Comparison of ENCODE assay signal across 8 cellular contexts in genomic region chr17:14299261-14300093, GRCh38. TPM values are rescaled to one million over a fixed set of nuclear protein-coding genes. Genes with fewer than 3 reads are reported as not detected.
DNase-seq lines count a peak whose midpoint lies in the region; ATAC-seq and TF ChIP-seq lines count a peak whose summit lies in the region.

No MANE protein-coding gene starts in this region.

- TF ChIP-seq CTCF in CD8-positive, alpha-beta T cell (IDR thresholded peaks at IDR 0.05): no peak
- TF ChIP-seq CTCF in cardiac fibroblast (IDR thresholded peaks at IDR 0.05; ENCODE audit: low read depth, low read length): no peak
- TF ChIP-seq CTCF in tibial nerve (IDR thresholded peaks at IDR 0.05): no peak
- TF ChIP-seq CTCF in RWPE1 (conservative IDR thresholded peaks at IDR 0.05; ENCODE audit: low read depth): no peak

- DNase-seq in CD8-positive, alpha-beta T cell: peak in 5 of 7 experiments; percentile 28 to 67 (median 51)
- DNase-seq in SJCRH30: peak; percentile 45 to 47
- DNase-seq in cardiac fibroblast (ENCODE audit: low read depth in 2 of 2): peak; percentile 58 to 69
- DNase-seq in memory B cell (ENCODE audit: low spot score in 2 of 2): peak in 1 of 2 donors; percentile 36
- DNase-seq in tibial nerve (ENCODE audit: low spot score in 2 of 2): no peak
- no peak for DNase-seq in RWPE1 (ENCODE audit: low spot score)
- DNase-seq in dedifferentiated amniotic fluid mesenchymal stem cell (ENCODE audit: extremely low spot score): no peak

- H3K36me3 Mint-ChIP-seq in CD8-positive, alpha-beta T cell: peaks cover 10% of the 10 kb centered on the region
- no peaks in the 10 kb centered on the region for H3K36me3 Mint-ChIP-seq in memory B cell

- no peak overlapping the region for H3K27ac ChIP-seq in CD8-positive, alpha-beta T cell (ENCODE audit: low read depth, low read length)
- H3K27ac ChIP-seq in SJCRH30: no peak overlapping the region
- no peak overlapping the region for H3K27ac ChIP-seq in tibial nerve
- H3K27ac ChIP-seq in RWPE1: no peak overlapping the region

- no peak for TF ChIP-seq EP300 in tibial nerve (IDR thresholded peaks at IDR 0.05)

- H3K4me1 ChIP-seq in CD8-positive, alpha-beta T cell (ENCODE audit: insufficient read depth, low read length): peaks cover 44% of the 10 kb centered on the region
- no peaks in the 10 kb centered on the region for H3K4me1 ChIP-seq in SJCRH30
- H3K4me1 ChIP-seq in tibial nerve: peaks cover 0 to 78% (median 29%) of the 10 kb centered on the region in 4 donors

- peaks cover 23% of the 10 kb centered on the region for H3K27me3 ChIP-seq in CD8-positive, alpha-beta T cell (ENCODE audit: insufficient read depth, low read length)
- H3K27me3 ChIP-seq in SJCRH30 (no peaks in the 10 kb centered on the region), tibial nerve (peaks cover 3 to 98% of the 10 kb centered on the region in 2 donors)

- H3K9me3 ChIP-seq in CD8-positive, alpha-beta T cell (ENCODE audit: low read length): no peaks in the 10 kb centered on the region
- H3K9me3 ChIP-seq in SJCRH30 (replicated peaks) (no peaks in the 10 kb centered on the region), tibial nerve (no peaks in the 10 kb centered on the region)

- H3K4me1 Mint-ChIP-seq in CD8-positive, alpha-beta T cell (ENCODE audit: low read depth): peaks cover 50% of the 10 kb centered on the region
- H3K4me1 Mint-ChIP-seq in memory B cell: peaks cover 24% of the 10 kb centered on the region

- H3K36me3 ChIP-seq in CD8-positive, alpha-beta T cell (ENCODE audit: insufficient read depth, low read length): no peaks in the 10 kb centered on the region
- H3K36me3 ChIP-seq in SJCRH30: no peaks in the 10 kb centered on the region
- no peaks in the 10 kb centered on the region for H3K36me3 ChIP-seq in tibial nerve

- CTCF ChIA-PET in CD8-positive, alpha-beta T cell (lab: Charles Lee): interaction anchor here (1.0 to 2.8 kb wide), 9 partner anchors 29 to 627 kb away, joined by 3 to 10 read pairs (median 4); no protein-coding TSS in a partner anchor
- CTCF ChIA-PET in RWPE1 (lab: Yijun Ruan, JAX): interaction anchor here (0.7 to 1.0 kb wide), 3 partner anchors 229 to 838 kb away, joined by 3 to 6 read pairs (median 3); no protein-coding TSS in a partner anchor

- peaks cover 43% of the 10 kb centered on the region for H3K27me3 Mint-ChIP-seq in CD8-positive, alpha-beta T cell (ENCODE audit: low read depth)
- H3K27me3 Mint-ChIP-seq in memory B cell: peaks cover 33% of the 10 kb centered on the region

- intact Hi-C loops in CD8-positive, alpha-beta T cell (cut with DNase I, micrococcal nuclease): loop anchor here (1.0 to 10.0 kb wide), 9 partner anchors 10 to 1282 kb away; partner anchors contain the start of gene ELAC2 (in 2 of the 2)

- H3K4me3 ChIP-seq in CD8-positive, alpha-beta T cell (ENCODE audit: low read depth, low read length): peak overlapping the region; percentile 80
- peak overlapping the region; percentile 68 for H3K4me3 ChIP-seq in SJCRH30
- peak overlapping the region; percentile 37 to 52 for H3K4me3 ChIP-seq in cardiac fibroblast (replicated peaks in 1 of 2; ENCODE audit: low read depth in 2 of 2, low read length in 2 of 2)
- peak overlapping the region in 3 of 4 donors; percentile 1 to 59 (median 22) for H3K4me3 ChIP-seq in tibial nerve

- H3K4me3 Mint-ChIP-seq in CD8-positive, alpha-beta T cell: peak overlapping the region; percentile 97
- H3K4me3 Mint-ChIP-seq in memory B cell: peak overlapping the region; percentile 64

- H3K9me3 Mint-ChIP-seq in CD8-positive, alpha-beta T cell: no peaks in the 10 kb centered on the region
- H3K9me3 Mint-ChIP-seq in memory B cell: peaks cover 3% of the 10 kb centered on the region

- ATAC-seq in CD8-positive, alpha-beta T cell: no peak
- no peak for ATAC-seq in memory B cell (ENCODE audit: low read depth)
- no peak for ATAC-seq in GM21360 (IDR thresholded peaks at IDR 0.05; ENCODE audit: unreplicated experiment)

- WGBS in tibial nerve, 2 donors: 2 to 4% methylated on average over 38 to 49 of the region's 52 CpGs

- TF ChIP-seq POLR2A in tibial nerve (IDR thresholded peaks at IDR 0.05): no peak

- POLR2A ChIA-PET in CD8-positive, alpha-beta T cell (lab: Charles Lee): interaction anchor here (1.4 to 5.2 kb wide), 2 partner anchors 100 to 516 kb away, joined by 3 to 74 read pairs; no protein-coding TSS in a partner anchor
- POLR2A ChIA-PET in RWPE1 (lab: Yijun Ruan, JAX; ENCODE audit: low non-redundant PET): no interaction called here

- H3K27ac Mint-ChIP-seq in CD8-positive, alpha-beta T cell: peak overlapping the region; percentile 50
- peak overlapping the region; percentile 53 for H3K27ac Mint-ChIP-seq in memory B cell

RNA-seq across cellular contexts. Expression of gene HS3ST3B1, which starts 1.4 kb away (rescaled TPM):
- total RNA-seq in CD8-positive, alpha-beta T cell: 1 to 10 TPM; 8.1 to 8.4 TPM
- total RNA-seq in SJCRH30 (2014; rRNA removed; shearing (Covaris generic)): 41.5 and 44.8 TPM in 2 replicates
- 1 to 10 TPM in 2 of 4 donors, under 1 TPM in 2; 0.39 to 1.1 (median 0.97) TPM for total RNA-seq in tibial nerve

Comparison
In these comparisons a context has a peak if more than half of its experiments do, and no peak if none do; other contexts are left out.
1. DNase-seq: peak in CD8-positive, alpha-beta T cell (5 of 7), SJCRH30 (2 of 2) and cardiac fibroblast (2 of 2); none in tibial nerve (0 of 2), RWPE1 (single experiment) and dedifferentiated amniotic fluid mesenchymal stem cell (single experiment).
2. H3K4me3 ChIP-seq: peak in every context shown above with its lines; median percentile 80 in CD8-positive, alpha-beta T cell; 68 in SJCRH30; 44 in cardiac fibroblast; 22 in tibial nerve.
3. RNA of gene HS3ST3B1, which starts 1.4 kb away (total RNA-seq): 41.5 to 44.8 TPM in SJCRH30 and 8.1 to 8.4 TPM in CD8-positive, alpha-beta T cell; 0.39 to 1.1 TPM in tibial nerve; every median in the first group is over 4 times any median in the second.